ENCODE assay signal across 2 cellular contexts in genomic region chr6:37566209-37566859, GRCh38.
TF ChIP-seq lines count a peak whose summit lies in the region.

No MANE protein-coding gene starts in this region.

TF ChIP-seq in IMR-90, 13 proteins besides CTCF, POLR2A, EP300 and RAD21 (continued from another document):
- TF ChIP-seq USF2 (IDR thresholded peaks at IDR 0.05; ENCODE audit: low read depth, low read length) (peak; percentile 83), MAFK (IDR thresholded peaks at IDR 0.05; ENCODE audit: low read depth, low read length) (no peak)
TF ChIP-seq in IMR-90: peak in this region for 3.

TF ChIP-seq in SK-N-SH, 30 proteins besides CTCF, POLR2A, EP300 and RAD21 (continued from another document):
- TF ChIP-seq JUND (IDR thresholded peaks at IDR 0.05): no peak
- TF ChIP-seq MXI1 (IDR thresholded peaks at IDR 0.05; ENCODE audit: low read depth, low read length): peak; percentile 42; the same call in 1 of the 2 replicates
- no peak for TF ChIP-seq GATA2 (CRISPR knock-in tag; IDR thresholded peaks at IDR 0.05)
- TF ChIP-seq FOSL2 (IDR thresholded peaks at IDR 0.05; ENCODE audit: borderline replicate concordance, low read depth): no peak
